ENCODE assay signal across 21 cellular contexts in the genomic region with DNA sequence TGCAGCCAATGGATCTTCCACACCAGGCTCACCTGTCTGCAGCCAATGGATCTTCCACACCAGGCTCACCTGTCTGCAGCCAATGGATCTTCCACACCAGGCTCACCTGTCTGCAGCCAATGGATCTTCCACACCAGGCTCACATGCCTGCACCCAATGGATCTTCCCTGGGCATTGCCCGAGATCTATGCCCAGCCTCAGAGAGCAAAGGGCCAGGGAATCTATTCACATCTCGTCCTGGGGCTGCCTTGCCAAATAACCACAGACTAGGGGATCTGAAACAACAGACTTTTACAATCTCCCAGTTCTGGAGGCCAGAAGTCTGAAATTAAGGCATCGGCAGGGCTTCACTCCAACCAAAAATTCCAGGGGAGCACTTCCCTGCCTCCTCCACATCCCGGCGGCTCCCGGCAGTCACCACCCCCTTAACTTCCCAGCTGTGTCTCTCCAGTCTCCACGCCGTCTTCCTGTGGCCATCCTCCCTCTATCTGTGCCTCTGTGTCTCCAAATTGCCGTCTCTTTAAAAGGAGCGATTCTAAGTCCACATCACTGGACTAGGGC.
DNase-seq lines count a peak whose midpoint lies in the region; ATAC-seq and TF ChIP-seq lines count a peak whose summit lies in the region.
"Had no signal": no experiment of that assay in that cellular context is flagged by ENCODE, and none has a peak within 500 bp of the region (broad histone marks: within the 10 kb centered on the region; RNA-seq: fewer than 3 reads in every experiment).

No MANE protein-coding gene starts in this region.

- DNase-seq in Right ventricle myocardium superior (peak; percentile 11), Right ventricle myocardium inferior (ENCODE audit: missing footprints) (no peak), ecto neural progenitor cell (ENCODE audit: low spot score) (peak; percentile 11), osteoblast (ENCODE audit: insufficient read length, low spot score, missing footprints) (peak; percentile 59)
- no peak for DNase-seq in activated CD4-positive, alpha-beta T cell treated with anti-CD3 and anti-CD28 coated beads, Interleukin-2, amount 50 U/mL, for 1 hour
- DNase-seq: ACHN; BE2C; C1 segment of cervical spinal cord; CD4-positive, CD25-positive, alpha-beta regulatory T cell; CD8-positive, alpha-beta memory T cell; COR-L47; DMS 273 treated with DMSO at 0.1 percent for 48 hours; DMS53; DND-41; EL; GOT3; H7 had no signal

- intact Hi-C loops in Right ventricle myocardium superior (cut with DNase I) (no loop called here), Right ventricle myocardium inferior (cut with DNase I) (no loop called here)

- H3K4me1 Mint-ChIP-seq in stimulated activated memory B cell treated with anti-CD40 and anti-IgM and Interleukin-4, amounts not matched to agents 10 μg/mL and 1 μg/mL and 100 μg/mL, for 72 hours: no peaks in the 10 kb centered on the region
- H3K4me1 Mint-ChIP-seq: CD4-positive, CD25-positive, alpha-beta regulatory T cell; CD8-positive, alpha-beta memory T cell had no signal

- no peak overlapping the region for H3K4me2 ChIP-seq in osteoblast (ENCODE audit: insufficient read depth, low read length)

- H3K27ac ChIP-seq in osteoblast (ENCODE audit: low read depth, low read length): no peak overlapping the region

- ATAC-seq in Right ventricle myocardium superior (ENCODE audit: poor library complexity) (no peak), Right ventricle myocardium inferior (no peak), HG03097 (IDR thresholded peaks at IDR 0.05; ENCODE audit: low FRiP score, unreplicated experiment) (no peak)
- ATAC-seq in stimulated activated memory B cell treated with anti-CD40 and anti-IgM and Interleukin-4, amounts not matched to agents 10 μg/mL and 1 μg/mL and 100 μg/mL, for 72 hours: no peak
- ATAC-seq: GM12878, HCT116 had no signal

- no peaks in the 10 kb centered on the region for H3K27me3 ChIP-seq in osteoblast (ENCODE audit: insufficient read depth, low read length)
- H3K27me3 ChIP-seq: BE2C had no signal

- H3K4me1 ChIP-seq in osteoblast (ENCODE audit: insufficient read depth, low read length): no peaks in the 10 kb centered on the region
- H3K4me1 ChIP-seq: BE2C had no signal

- H3K79me2 ChIP-seq in osteoblast (ENCODE audit: insufficient read depth, low read length): no peaks in the 10 kb centered on the region

- no peaks in the 10 kb centered on the region for H3K9me3 ChIP-seq in osteoblast (ENCODE audit: low read depth, low read length)
- H3K9me3 ChIP-seq: BE2C had no signal

- peaks cover 20% of the 10 kb centered on the region for H3K27me3 Mint-ChIP-seq in stimulated activated memory B cell treated with anti-CD40 and anti-IgM and Interleukin-4, amounts not matched to agents 10 μg/mL and 1 μg/mL and 100 μg/mL, for 72 hours
- H3K27me3 Mint-ChIP-seq: CD4-positive, CD25-positive, alpha-beta regulatory T cell had no signal

- no peak overlapping the region for H2AFZ ChIP-seq in osteoblast (ENCODE audit: low read length)

- H3K36me3 ChIP-seq in osteoblast (ENCODE audit: insufficient read depth, low read length): no peaks in the 10 kb centered on the region
- H3K36me3 ChIP-seq: BE2C had no signal

- H3K27ac Mint-ChIP-seq in stimulated activated memory B cell treated with anti-CD40 and anti-IgM and Interleukin-4, amounts not matched to agents 10 μg/mL and 1 μg/mL and 100 μg/mL, for 72 hours: no peak overlapping the region
- H3K27ac Mint-ChIP-seq: CD4-positive, CD25-positive, alpha-beta regulatory T cell; CD8-positive, alpha-beta memory T cell had no signal

- TF ChIP-seq CTCF in osteoblast (IDR thresholded peaks at IDR 0.05; ENCODE audit: extremely low read depth, low read depth, low read length): no peak

- no peak overlapping the region for H3K4me3 ChIP-seq in osteoblast (ENCODE audit: insufficient read depth, low read length)
- H3K4me3 ChIP-seq: GM12878 had no signal

- H3K4me3 Mint-ChIP-seq in stimulated activated memory B cell treated with anti-CD40 and anti-IgM and Interleukin-4, amounts not matched to agents 10 μg/mL and 1 μg/mL and 100 μg/mL, for 72 hours: no peak overlapping the region
- H3K4me3 Mint-ChIP-seq: CD4-positive, CD25-positive, alpha-beta regulatory T cell; CD8-positive, alpha-beta memory T cell had no signal

- H3K9me3 Mint-ChIP-seq in stimulated activated memory B cell treated with anti-CD40 and anti-IgM and Interleukin-4, amounts not matched to agents 10 μg/mL and 1 μg/mL and 100 μg/mL, for 72 hours: no peaks in the 10 kb centered on the region
- H3K9me3 Mint-ChIP-seq: CD8-positive, alpha-beta memory T cell had no signal

- H4K20me1 ChIP-seq in osteoblast (ENCODE audit: insufficient read depth, low read length): no peaks in the 10 kb centered on the region

- H3K36me3 Mint-ChIP-seq in stimulated activated memory B cell treated with anti-CD40 and anti-IgM and Interleukin-4, amounts not matched to agents 10 μg/mL and 1 μg/mL and 100 μg/mL, for 72 hours: no peaks in the 10 kb centered on the region
- H3K36me3 Mint-ChIP-seq: CD4-positive, CD25-positive, alpha-beta regulatory T cell; CD8-positive, alpha-beta memory T cell had no signal

Comparison
In these comparisons a context has a peak if more than half of its experiments do, and no peak if none do; other contexts are left out.
1. DNase-seq: peak in Right ventricle myocardium superior (single experiment), ecto neural progenitor cell (single experiment) and osteoblast (single experiment); none in Right ventricle myocardium inferior (single experiment) and activated CD4-positive, alpha-beta T cell treated with anti-CD3 and anti-CD28 coated beads, Interleukin-2, amount 50 U/mL, for 1 hour (single experiment).